Comparison of ENCODE assay signal across 15 cellular contexts in genomic region chr5:13831236-13831810, GRCh38.
DNase-seq lines count a peak whose midpoint lies in the region; ATAC-seq, FAIRE-seq and TF ChIP-seq lines count a peak whose summit lies in the region.
"Had no signal": no experiment of that assay in that cellular context is flagged by ENCODE, and none has a peak within 500 bp of the region (broad histone marks: within the 10 kb centered on the region; RNA-seq: fewer than 3 reads in every experiment).

No MANE protein-coding gene starts in this region.

- peak; percentile 93 for ATAC-seq in foreskin keratinocyte
- ATAC-seq in HG02885 (IDR thresholded peaks at IDR 0.05; ENCODE audit: poor library complexity, unreplicated experiment), result no peak

- no peak overlapping the region for H3K27ac ChIP-seq in 22Rv1
- no peak overlapping the region for H3K27ac ChIP-seq in foreskin keratinocyte
- no peak overlapping the region for H3K27ac ChIP-seq in substantia nigra (ENCODE audit: low read depth, low read length, poor library complexity, severe bottlenecking)

- peak; percentile 8 for DNase-seq in H54 (ENCODE audit: insufficient read length, low spot score)
- DNase-seq in RKO (ENCODE audit: low spot score), result peak; percentile 14
- peak; percentile 67 to 82 for DNase-seq in foreskin keratinocyte
- DNase-seq in substantia nigra (lab: John Stamatoyannopoulos, UW), result no peak
- DNase-seq in kidney glomerular epithelial cell (lab: John Stamatoyannopoulos, UW), result no peak
- DNase-seq in HUDEP-2 (lab: John Stamatoyannopoulos, UW; ENCODE audit: unreplicated experiment in 76 of 76), result no peak
- DNase-seq: cerebellar nuclear complex; Karpas-422; NCI-H2171 treated with DMSO at 0.1 percent for 48 hours; stimulated activated CD4-positive, alpha-beta T cell treated with anti-CD3 and anti-CD28 coated beads, Interleukin-4, amount 100 ng/mL, for 24 hours; stimulated activated naive CD4-positive, alpha-beta T cell treated with Interleukin-2 at 50 U/mL for 16 hours had no signal

- no peaks in the 10 kb centered on the region for H3K4me1 ChIP-seq in foreskin keratinocyte

- FAIRE-seq in H54 (lab: Jason Lieb, UNC), result peak; percentile 55
- FAIRE-seq: GM18507, TTC549 had no signal

- no peak for TF ChIP-seq POLR2A in H54 (IDR thresholded peaks at IDR 0.05; ENCODE audit: low read depth, low read length)

- no peaks in the 10 kb centered on the region for H3K27me3 ChIP-seq in foreskin keratinocyte

- peak; percentile 33 for TF ChIP-seq CTCF in 22Rv1 (IDR thresholded peaks at IDR 0.05)
- TF ChIP-seq CTCF in foreskin keratinocyte (conservative IDR thresholded peaks at IDR 0.05), result peak; percentile 65

Comparison
In these comparisons a context has a peak if more than half of its experiments do, and no peak if none do; other contexts are left out.
1. DNase-seq: peak in H54 (single experiment), RKO (single experiment) and foreskin keratinocyte (2 of 2); none in substantia nigra (0 of 49), kidney glomerular epithelial cell (single experiment) and HUDEP-2 (0 of 76).